Comparison of ENCODE assay signal across 26 cellular contexts in genomic region chr1:209686319-209686718, GRCh38. TPM values are rescaled to one million over a fixed set of nuclear protein-coding genes. Genes with fewer than 3 reads are reported as not detected.
A peak's percentile ranks its signal among the peaks of the same experiment; 100 is the strongest.
DNase-seq lines count a peak whose midpoint lies in the region; ATAC-seq and TF ChIP-seq lines count a peak whose summit lies in the region.
"Had no signal": no experiment of that assay in that cellular context is flagged by ENCODE, and none has a peak within 500 bp of the region (broad histone marks: within the 10 kb centered on the region; RNA-seq: fewer than 3 reads in every experiment).

No MANE protein-coding gene starts in this region.

- no peaks in the 10 kb centered on the region for H3K9me3 Mint-ChIP-seq in activated CD8-positive, alpha-beta T cell treated with anti-CD3 and anti-CD28 coated beads, Interleukin-2, amount 10 ng/mL, durations not matched to agents 7 days and 5 days (ENCODE audit: insufficient read depth)
- no peaks in the 10 kb centered on the region for H3K9me3 Mint-ChIP-seq in activated CD8-positive, alpha-beta T cell treated with anti-CD3 and anti-CD28 coated beads for 36 hours
- H3K9me3 Mint-ChIP-seq in CD8-positive, alpha-beta T cell = no peaks in the 10 kb centered on the region
- H3K9me3 Mint-ChIP-seq in activated B cell treated with CpG ODN at 0.5 μM for 24 hours (no peaks in the 10 kb centered on the region), nephron (peaks cover 2% of the 10 kb centered on the region), Caco-2 (ENCODE audit: unreplicated experiment) (no peaks in the 10 kb centered on the region)

- peaks cover 30% of the 10 kb centered on the region for H3K4me1 Mint-ChIP-seq in activated CD8-positive, alpha-beta T cell treated with anti-CD3 and anti-CD28 coated beads, Interleukin-2, amount 10 ng/mL, durations not matched to agents 7 days and 5 days (ENCODE audit: low read depth)
- H3K4me1 Mint-ChIP-seq in activated CD8-positive, alpha-beta T cell treated with anti-CD3 and anti-CD28 coated beads for 36 hours (ENCODE audit: low read depth) = peaks cover 18% of the 10 kb centered on the region
- H3K4me1 Mint-ChIP-seq in CD8-positive, alpha-beta T cell (ENCODE audit: low read depth) = peaks cover 30% of the 10 kb centered on the region
- H3K4me1 Mint-ChIP-seq in activated B cell treated with CpG ODN at 0.5 μM for 24 hours (no peaks in the 10 kb centered on the region), nephron (peaks cover 49% of the 10 kb centered on the region), Caco-2 (ENCODE audit: low read depth, unreplicated experiment) (peaks cover 12% of the 10 kb centered on the region)

- no TSS peak for BruUV-seq in Caco-2 (replicated peaks; lab: Mats Ljungman, UMichigan)

- H3K4me1 ChIP-seq in CD8-positive, alpha-beta T cell (ENCODE audit: insufficient read depth, low read length) = peaks cover 24% of the 10 kb centered on the region
- peaks cover 16% of the 10 kb centered on the region for H3K4me1 ChIP-seq in Caco-2
- H3K4me1 ChIP-seq: breast epithelium, tibial artery had no signal

- no peak overlapping the region for H3K4me3 ChIP-seq in CD8-positive, alpha-beta T cell (ENCODE audit: low read depth, low read length)
- H3K4me3 ChIP-seq in Caco-2 (ENCODE audit: low read depth, low read length) = no peak overlapping the region
- H3K4me3 ChIP-seq: breast epithelium, coronary artery, tibial artery had no signal

- peaks cover 19% of the 10 kb centered on the region for H3K27me3 Mint-ChIP-seq in activated CD8-positive, alpha-beta T cell treated with anti-CD3 and anti-CD28 coated beads, Interleukin-2, amount 10 ng/mL, durations not matched to agents 7 days and 5 days (ENCODE audit: low read depth)
- H3K27me3 Mint-ChIP-seq in activated CD8-positive, alpha-beta T cell treated with anti-CD3 and anti-CD28 coated beads for 36 hours = peaks cover 7% of the 10 kb centered on the region
- H3K27me3 Mint-ChIP-seq in CD8-positive, alpha-beta T cell (ENCODE audit: low read depth) = peaks cover 7% of the 10 kb centered on the region
- H3K27me3 Mint-ChIP-seq in activated B cell treated with CpG ODN at 0.5 μM for 24 hours (peaks cover 15% of the 10 kb centered on the region), nephron (ENCODE audit: low read depth) (peaks cover 5% of the 10 kb centered on the region), Caco-2 (ENCODE audit: insufficient read depth, unreplicated experiment) (no peaks in the 10 kb centered on the region)

- H3K36me3 ChIP-seq in CD8-positive, alpha-beta T cell (ENCODE audit: insufficient read depth, low read length) = no peaks in the 10 kb centered on the region
- no peaks in the 10 kb centered on the region for H3K36me3 ChIP-seq in Caco-2 (ENCODE audit: control insufficient read depth, insufficient read depth, low read length)
- H3K36me3 ChIP-seq: breast epithelium, tibial artery, WERI-Rb-1 had no signal

- no peak for TF ChIP-seq CTCF in activated CD8-positive, alpha-beta T cell treated with anti-CD3 and anti-CD28 coated beads for 36 hours (IDR thresholded peaks at IDR 0.05)
- TF ChIP-seq CTCF in CD8-positive, alpha-beta T cell (IDR thresholded peaks at IDR 0.05) = no peak
- TF ChIP-seq CTCF in activated B cell treated with CpG ODN at 0.5 μM for 24 hours (IDR thresholded peaks at IDR 0.05) (no peak), nephron (IDR thresholded peaks at IDR 0.05; ENCODE audit: unreplicated experiment in 3 of 3) (no peak), Caco-2 (IDR thresholded peaks at IDR 0.05; ENCODE audit: insufficient read depth in 1 of 2, low read depth in 1 of 2, low read length in 1 of 2, severe bottlenecking in 1 of 2, unreplicated experiment in 1 of 2) (no peak)

- intact Hi-C loops in activated CD8-positive, alpha-beta T cell treated with anti-CD3 and anti-CD28 coated beads for 36 hours (cut with micrococcal nuclease) = no loop called here
- intact Hi-C loops in CD8-positive, alpha-beta T cell (cut with DNase I, micrococcal nuclease) = no loop called here
- intact Hi-C loops in activated B cell treated with CpG ODN at 0.5 μM for 24 hours (cut with micrococcal nuclease) (no loop called here), Caco-2 (cut with micrococcal nuclease; ENCODE audit: unreplicated experiment) (no loop called here)

- POLR2A ChIA-PET in activated CD8-positive, alpha-beta T cell treated with anti-CD3 and anti-CD28 coated beads, Interleukin-2, amount 10 ng/mL, durations not matched to agents 7 days and 5 days (lab: Charles Lee) = no interaction called here
- POLR2A ChIA-PET in activated CD8-positive, alpha-beta T cell treated with anti-CD3 and anti-CD28 coated beads for 36 hours (lab: Charles Lee) = interaction anchor here (0.6 kb wide), 1 partner anchor 95 kb away, joined by 3 read pairs; no protein-coding TSS in a partner anchor
- POLR2A ChIA-PET in CD8-positive, alpha-beta T cell (lab: Charles Lee) = no interaction called here
- POLR2A ChIA-PET in activated B cell treated with CpG ODN at 0.5 μM for 24 hours (lab: Charles Lee) (no interaction called here), Caco-2 (lab: Charles Lee) (no interaction called here)

- ATAC-seq in activated CD8-positive, alpha-beta T cell treated with anti-CD3 and anti-CD28 coated beads, Interleukin-2, amount 10 ng/mL, durations not matched to agents 7 days and 5 days = no peak
- ATAC-seq in activated CD8-positive, alpha-beta T cell treated with anti-CD3 and anti-CD28 coated beads for 36 hours = no peak
- no peak for ATAC-seq in CD8-positive, alpha-beta T cell
- no peak for ATAC-seq in activated B cell treated with CpG ODN at 0.5 μM for 24 hours (ENCODE audit: low read depth)

- peak overlapping the region; percentile 19 for H3K4me3 Mint-ChIP-seq in activated CD8-positive, alpha-beta T cell treated with anti-CD3 and anti-CD28 coated beads, Interleukin-2, amount 10 ng/mL, durations not matched to agents 7 days and 5 days
- no peak overlapping the region for H3K4me3 Mint-ChIP-seq in activated CD8-positive, alpha-beta T cell treated with anti-CD3 and anti-CD28 coated beads for 36 hours
- H3K4me3 Mint-ChIP-seq in CD8-positive, alpha-beta T cell = peak overlapping the region; percentile 27
- H3K4me3 Mint-ChIP-seq in activated B cell treated with CpG ODN at 0.5 μM for 24 hours = no peak overlapping the region
- H3K4me3 Mint-ChIP-seq in nephron = no peak overlapping the region
- no peak overlapping the region for H3K4me3 Mint-ChIP-seq in Caco-2 (ENCODE audit: unreplicated experiment)

- no peaks in the 10 kb centered on the region for H3K9me3 ChIP-seq in CD8-positive, alpha-beta T cell (ENCODE audit: low read length)
- no peaks in the 10 kb centered on the region for H3K9me3 ChIP-seq in Caco-2
- H3K9me3 ChIP-seq: breast epithelium, tibial artery had no signal

- H3K27ac Mint-ChIP-seq in activated CD8-positive, alpha-beta T cell treated with anti-CD3 and anti-CD28 coated beads, Interleukin-2, amount 10 ng/mL, durations not matched to agents 7 days and 5 days = no peak overlapping the region
- H3K27ac Mint-ChIP-seq in activated CD8-positive, alpha-beta T cell treated with anti-CD3 and anti-CD28 coated beads for 36 hours = no peak overlapping the region
- H3K27ac Mint-ChIP-seq in CD8-positive, alpha-beta T cell = no peak overlapping the region
- H3K27ac Mint-ChIP-seq in activated B cell treated with CpG ODN at 0.5 μM for 24 hours (peak overlapping the region; percentile 25), nephron (peak overlapping the region; percentile 17 to 59 (median 26)), Caco-2 (ENCODE audit: unreplicated experiment) (no peak overlapping the region)

- H3K27ac ChIP-seq in CD8-positive, alpha-beta T cell (ENCODE audit: low read depth, low read length) = no peak overlapping the region
- H3K27ac ChIP-seq: breast epithelium, tibial artery, WERI-Rb-1 had no signal

- H3K27me3 ChIP-seq in CD8-positive, alpha-beta T cell (ENCODE audit: insufficient read depth, low read length) = no peaks in the 10 kb centered on the region
- H3K27me3 ChIP-seq in Caco-2 (replicated peaks; ENCODE audit: control insufficient read depth, insufficient read depth, low read length) = no peaks in the 10 kb centered on the region
- H3K27me3 ChIP-seq: breast epithelium had no signal

- H3K36me3 Mint-ChIP-seq in activated CD8-positive, alpha-beta T cell treated with anti-CD3 and anti-CD28 coated beads, Interleukin-2, amount 10 ng/mL, durations not matched to agents 7 days and 5 days (ENCODE audit: low read depth) = peaks cover 1% of the 10 kb centered on the region
- H3K36me3 Mint-ChIP-seq in activated CD8-positive, alpha-beta T cell treated with anti-CD3 and anti-CD28 coated beads for 36 hours (ENCODE audit: low read depth) = no peaks in the 10 kb centered on the region
- H3K36me3 Mint-ChIP-seq in CD8-positive, alpha-beta T cell = no peaks in the 10 kb centered on the region
- no peaks in the 10 kb centered on the region for H3K36me3 Mint-ChIP-seq in activated B cell treated with CpG ODN at 0.5 μM for 24 hours (ENCODE audit: low read depth)
- H3K36me3 Mint-ChIP-seq in nephron (ENCODE audit: low read depth) = no peaks in the 10 kb centered on the region
- no peaks in the 10 kb centered on the region for H3K36me3 Mint-ChIP-seq in Caco-2 (ENCODE audit: insufficient read depth, unreplicated experiment)

- CTCF ChIA-PET in activated CD8-positive, alpha-beta T cell treated with anti-CD3 and anti-CD28 coated beads, Interleukin-2, amount 10 ng/mL, durations not matched to agents 7 days and 5 days (lab: Charles Lee) = interaction anchor here (0.9 to 3.8 kb wide), 11 partner anchors 10 to 120 kb away, joined by 3 to 19 read pairs (median 4); partner anchors contain the start of genes CAMK1G and G0S2
- CTCF ChIA-PET in activated CD8-positive, alpha-beta T cell treated with anti-CD3 and anti-CD28 coated beads for 36 hours (lab: Charles Lee) = interaction anchor here (0.8 to 2.5 kb wide), 6 partner anchors 13 to 109 kb away, joined by 3 to 8 read pairs (median 6); no protein-coding TSS in a partner anchor
- CTCF ChIA-PET in CD8-positive, alpha-beta T cell (lab: Charles Lee) = interaction anchor here (1.1 to 1.8 kb wide), 4 partner anchors 13 to 87 kb away, joined by 3 to 6 read pairs (median 3); partner anchors contain the start of gene LAMB3
- CTCF ChIA-PET in activated B cell treated with CpG ODN at 0.5 μM for 24 hours (lab: Charles Lee) = no interaction called here
- CTCF ChIA-PET in Caco-2 (lab: Charles Lee) = no interaction called here

- no peak for DNase-seq in activated CD8-positive, alpha-beta T cell treated with anti-CD3 and anti-CD28 coated beads, Interleukin-2, amount 10 ng/mL, durations not matched to agents 7 days and 5 days
- no peak for DNase-seq in activated CD8-positive, alpha-beta T cell treated with anti-CD3 and anti-CD28 coated beads for 36 hours
- no peak for DNase-seq in CD8-positive, alpha-beta T cell
- DNase-seq in activated B cell treated with CpG ODN at 0.5 μM for 24 hours = no peak
- no peak for DNase-seq in Caco-2
- no peak for DNase-seq in cerebellar cortex (ENCODE audit: low spot score)
- DNase-seq in NCI-H1417 (lab: John Stamatoyannopoulos, UW) = no peak
- DNase-seq: amniotic stem cell; DMS 273 treated with DMSO at 0.1 percent for 48 hours; H7; IMR-90; kidney glomerular epithelial cell; NCI-H1436; NCI-H510A; retina; stimulated activated CD4-positive, alpha-beta T cell treated with anti-CD3 and anti-CD28 coated beads, Interleukin-4, amount 100 ng/mL, for 1 hour; stimulated activated naive CD4-positive, alpha-beta T cell treated with Interleukin-2 at 50 U/mL for 16 hours; tibial artery; WERI-Rb-1 had no signal

RNA-seq across cellular contexts. Expression of gene G0S2, which starts 11.1 kb away (rescaled TPM):
- total RNA-seq in activated CD8-positive, alpha-beta T cell treated with anti-CD3 and anti-CD28 coated beads, Interleukin-2, amount 10 ng/mL, durations not matched to agents 7 days and 5 days = not detected
- total RNA-seq in activated CD8-positive, alpha-beta T cell treated with anti-CD3 and anti-CD28 coated beads for 36 hours = 1 to 10 TPM; 4.9 to 5.7 TPM
- total RNA-seq in CD8-positive, alpha-beta T cell = 1 to 10 TPM; 1.4 to 1.5 TPM
- total RNA-seq in activated B cell treated with CpG ODN at 0.5 μM for 24 hours (2.1 and 2.3 TPM in 2 replicates), Caco-2 (2022) (40.4 and 45.7 TPM in 2 replicates)
- total RNA-seq: G401 had no signal

RNA-seq across cellular contexts. Expression of gene HSD11B1, which starts 18.3 kb away (rescaled TPM):
- not detected for total RNA-seq in activated CD8-positive, alpha-beta T cell treated with anti-CD3 and anti-CD28 coated beads, Interleukin-2, amount 10 ng/mL, durations not matched to agents 7 days and 5 days
- under 1 TPM; 0.47 to 0.59 TPM for total RNA-seq in activated CD8-positive, alpha-beta T cell treated with anti-CD3 and anti-CD28 coated beads for 36 hours
- not detected for total RNA-seq in CD8-positive, alpha-beta T cell
- total RNA-seq in activated B cell treated with CpG ODN at 0.5 μM for 24 hours (not detected in 2 replicates), Caco-2 (2022) (not detected in 2 replicates)
- total RNA-seq: A673, G401, glomerular endothelial cell, H7, osteocyte had no signal

RNA-seq across cellular contexts. Expression of gene LAMB3, which starts 34.1 kb away (rescaled TPM):
- under 1 TPM; 0.78 to 0.84 TPM for total RNA-seq in activated CD8-positive, alpha-beta T cell treated with anti-CD3 and anti-CD28 coated beads, Interleukin-2, amount 10 ng/mL, durations not matched to agents 7 days and 5 days
- total RNA-seq in activated CD8-positive, alpha-beta T cell treated with anti-CD3 and anti-CD28 coated beads for 36 hours = under 1 TPM; 0.60 to 0.70 TPM
- not detected for total RNA-seq in CD8-positive, alpha-beta T cell
- 0.35 TPM in 1 of 2 replicates, not detected in the other for total RNA-seq in activated B cell treated with CpG ODN at 0.5 μM for 24 hours
- 112 and 125 TPM in 2 replicates for total RNA-seq in Caco-2 (2022)
- total RNA-seq: G401 had no signal

Comparison
In these comparisons a context has a peak if more than half of its experiments do, and no peak if none do; other contexts are left out.
1. H3K4me3 Mint-ChIP-seq: peak in activated CD8-positive, alpha-beta T cell treated with anti-CD3 and anti-CD28 coated beads, Interleukin-2, amount 10 ng/mL, durations not matched to agents 7 days and 5 days (single experiment) and CD8-positive, alpha-beta T cell (single experiment); none in activated CD8-positive, alpha-beta T cell treated with anti-CD3 and anti-CD28 coated beads for 36 hours (single experiment), activated B cell treated with CpG ODN at 0.5 μM for 24 hours (single experiment), nephron (0 of 3) and Caco-2 (single experiment).
2. H3K27ac Mint-ChIP-seq: peak in activated B cell treated with CpG ODN at 0.5 μM for 24 hours (single experiment) and nephron (3 of 3); none in activated CD8-positive, alpha-beta T cell treated with anti-CD3 and anti-CD28 coated beads, Interleukin-2, amount 10 ng/mL, durations not matched to agents 7 days and 5 days (single experiment), activated CD8-positive, alpha-beta T cell treated with anti-CD3 and anti-CD28 coated beads for 36 hours (single experiment), CD8-positive, alpha-beta T cell (single experiment) and Caco-2 (single experiment).
3. RNA of gene LAMB3, which starts 34.1 kb away (total RNA-seq): 112 to 125 TPM in Caco-2; 0.78 to 0.84 TPM in activated CD8-positive, alpha-beta T cell treated with anti-CD3 and anti-CD28 coated beads, Interleukin-2, amount 10 ng/mL, durations not matched to agents 7 days and 5 days, 0.60 to 0.70 TPM in activated CD8-positive, alpha-beta T cell treated with anti-CD3 and anti-CD28 coated beads for 36 hours, 0.35 TPM in activated B cell treated with CpG ODN at 0.5 μM for 24 hours and not detected in CD8-positive, alpha-beta T cell; every median in the first group is over 10 times any median in the second.
4. CTCF ChIA-PET loops: an anchor here in activated CD8-positive, alpha-beta T cell treated with anti-CD3 and anti-CD28 coated beads, Interleukin-2, amount 10 ng/mL, durations not matched to agents 7 days and 5 days (0.9 to 3.8 kb wide), activated CD8-positive, alpha-beta T cell treated with anti-CD3 and anti-CD28 coated beads for 36 hours (0.8 to 2.5 kb wide) and CD8-positive, alpha-beta T cell (1.1 to 1.8 kb wide); none called in activated B cell treated with CpG ODN at 0.5 μM for 24 hours and Caco-2.